1 cellular context compared by ENCODE assay signal in the genomic region with DNA sequence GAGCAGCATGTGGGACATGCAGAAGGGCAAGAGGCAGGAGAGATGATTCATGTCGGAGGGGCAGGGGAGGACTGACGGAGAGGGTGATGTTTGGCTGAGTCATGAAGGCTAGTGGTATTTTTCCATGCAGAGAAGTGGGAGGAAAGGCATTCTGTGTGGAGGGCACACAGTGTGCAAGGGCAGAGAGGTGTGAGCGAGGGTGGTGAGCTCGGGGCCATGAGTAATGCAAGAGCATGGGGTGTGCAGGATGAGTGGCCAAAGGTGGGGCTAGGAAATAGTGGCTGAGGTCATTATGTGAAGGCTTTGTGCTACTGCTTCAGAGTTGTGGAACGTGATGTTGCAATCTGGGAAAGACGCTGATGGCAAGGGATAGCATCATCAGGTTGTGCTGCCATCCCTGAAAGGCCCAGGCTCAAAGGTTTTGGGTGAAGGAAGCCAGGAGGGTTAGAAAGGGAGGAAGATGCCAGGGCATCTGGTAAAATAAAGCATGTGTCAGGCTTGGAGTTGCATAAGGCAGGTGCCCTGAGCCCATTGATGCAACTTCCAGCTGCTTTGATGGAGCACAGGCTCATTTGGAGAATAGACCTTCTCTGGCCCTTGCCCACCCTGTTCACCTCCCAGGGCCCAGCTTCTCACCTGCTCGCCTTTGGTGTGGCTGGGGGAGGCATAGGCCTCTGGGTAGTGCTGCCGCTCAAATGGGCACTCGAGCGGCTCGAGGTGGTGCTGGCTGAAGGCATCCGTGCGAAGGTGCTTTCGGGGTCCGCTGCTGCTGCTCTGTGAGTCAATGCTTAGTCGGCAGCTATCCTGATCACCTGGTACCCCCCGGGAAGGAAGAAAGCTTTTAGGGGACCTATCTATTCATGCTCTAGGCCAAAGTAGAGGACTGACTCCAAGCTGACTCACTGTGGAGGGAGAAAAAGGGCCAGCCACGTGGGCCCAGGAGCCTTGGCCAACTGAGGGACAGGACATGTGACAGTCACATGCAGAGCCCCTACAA.
TF ChIP-seq lines count a peak whose summit lies in the region.

No MANE protein-coding gene starts in this region.

TF ChIP-seq in HepG2, 621 proteins besides CTCF, POLR2A, EP300 and RAD21 (continued from another document and continues in another):
- TF ChIP-seq, protein P1, sequence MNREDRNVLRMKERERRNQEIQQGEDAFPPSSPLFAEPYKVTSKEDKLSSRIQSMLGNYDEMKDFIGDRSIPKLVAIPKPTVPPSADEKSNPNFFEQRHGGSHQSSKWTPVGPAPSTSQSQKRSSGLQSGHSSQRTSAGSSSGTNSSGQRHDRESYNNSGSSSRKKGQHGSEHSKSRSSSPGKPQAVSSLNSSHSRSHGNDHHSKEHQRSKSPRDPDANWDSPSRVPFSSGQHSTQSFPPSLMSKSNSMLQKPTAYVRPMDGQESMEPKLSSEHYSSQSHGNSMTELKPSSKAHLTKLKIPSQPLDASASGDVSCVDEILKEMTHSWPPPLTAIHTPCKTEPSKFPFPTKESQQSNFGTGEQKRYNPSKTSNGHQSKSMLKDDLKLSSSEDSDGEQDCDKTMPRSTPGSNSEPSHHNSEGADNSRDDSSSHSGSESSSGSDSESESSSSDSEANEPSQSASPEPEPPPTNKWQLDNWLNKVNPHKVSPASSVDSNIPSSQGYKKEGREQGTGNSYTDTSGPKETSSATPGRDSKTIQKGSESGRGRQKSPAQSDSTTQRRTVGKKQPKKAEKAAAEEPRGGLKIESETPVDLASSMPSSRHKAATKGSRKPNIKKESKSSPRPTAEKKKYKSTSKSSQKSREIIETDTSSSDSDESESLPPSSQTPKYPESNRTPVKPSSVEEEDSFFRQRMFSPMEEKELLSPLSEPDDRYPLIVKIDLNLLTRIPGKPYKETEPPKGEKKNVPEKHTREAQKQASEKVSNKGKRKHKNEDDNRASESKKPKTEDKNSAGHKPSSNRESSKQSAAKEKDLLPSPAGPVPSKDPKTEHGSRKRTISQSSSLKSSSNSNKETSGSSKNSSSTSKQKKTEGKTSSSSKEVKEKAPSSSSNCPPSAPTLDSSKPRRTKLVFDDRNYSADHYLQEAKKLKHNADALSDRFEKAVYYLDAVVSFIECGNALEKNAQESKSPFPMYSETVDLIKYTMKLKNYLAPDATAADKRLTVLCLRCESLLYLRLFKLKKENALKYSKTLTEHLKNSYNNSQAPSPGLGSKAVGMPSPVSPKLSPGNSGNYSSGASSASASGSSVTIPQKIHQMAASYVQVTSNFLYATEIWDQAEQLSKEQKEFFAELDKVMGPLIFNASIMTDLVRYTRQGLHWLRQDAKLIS (CRISPR knock-in tag; IDR thresholded peaks at IDR 0.05) = no peak
- no peak for TF ChIP-seq ZNF235 (CRISPR knock-in tag; IDR thresholded peaks at IDR 0.05; ENCODE audit: borderline replicate concordance)
- TF ChIP-seq, protein P2, sequence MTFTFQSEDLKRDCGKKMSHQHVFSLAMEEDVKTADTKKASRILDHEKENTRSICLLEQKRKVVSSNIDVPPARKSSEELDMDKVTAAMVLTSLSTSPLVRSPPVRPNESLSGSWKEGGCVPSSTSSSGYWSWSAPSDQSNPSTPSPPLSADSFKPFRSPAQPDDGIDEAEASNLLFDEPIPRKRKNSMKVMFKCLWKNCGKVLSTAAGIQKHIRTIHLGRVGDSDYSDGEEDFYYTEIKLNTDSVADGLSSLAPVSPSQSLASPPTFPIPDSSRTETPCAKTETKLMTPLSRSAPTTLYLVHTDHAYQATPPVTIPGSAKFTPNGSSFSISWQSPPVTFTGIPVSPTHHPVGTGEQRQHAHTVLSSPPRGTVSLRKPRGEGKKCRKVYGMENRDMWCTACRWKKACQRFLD (CRISPR knock-in tag; IDR thresholded peaks at IDR 0.05; ENCODE audit: borderline replicate concordance) = no peak
- TF ChIP-seq CCDC6 (CRISPR knock-in tag; IDR thresholded peaks at IDR 0.05) = no peak
- TF ChIP-seq, protein P3, sequence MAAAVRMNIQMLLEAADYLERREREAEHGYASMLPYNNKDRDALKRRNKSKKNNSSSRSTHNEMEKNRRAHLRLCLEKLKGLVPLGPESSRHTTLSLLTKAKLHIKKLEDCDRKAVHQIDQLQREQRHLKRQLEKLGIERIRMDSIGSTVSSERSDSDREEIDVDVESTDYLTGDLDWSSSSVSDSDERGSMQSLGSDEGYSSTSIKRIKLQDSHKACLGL (CRISPR knock-in tag; IDR thresholded peaks at IDR 0.05) = no peak
- TF ChIP-seq, protein P4, sequence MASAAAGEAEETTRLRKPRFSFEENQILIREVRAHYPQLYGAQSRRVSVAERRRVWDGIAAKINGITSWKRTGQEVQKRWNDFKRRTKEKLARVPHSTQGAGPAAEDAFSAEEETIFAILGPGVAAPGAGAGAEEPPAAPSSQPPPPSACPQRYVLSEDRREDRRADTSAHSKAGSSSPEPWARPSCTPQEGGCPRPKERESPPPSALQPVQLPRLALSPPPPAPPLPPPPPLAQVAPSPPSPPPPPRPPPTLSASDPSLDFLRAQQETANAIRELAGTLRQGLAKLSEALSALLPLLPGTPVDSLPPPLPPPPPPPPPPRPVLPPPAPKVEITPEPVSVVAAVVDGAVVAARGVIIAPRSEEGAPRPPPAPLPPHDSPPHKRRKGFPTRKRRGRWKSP (CRISPR knock-in tag; IDR thresholded peaks at IDR 0.05) = no peak
- TF ChIP-seq, protein P5, sequence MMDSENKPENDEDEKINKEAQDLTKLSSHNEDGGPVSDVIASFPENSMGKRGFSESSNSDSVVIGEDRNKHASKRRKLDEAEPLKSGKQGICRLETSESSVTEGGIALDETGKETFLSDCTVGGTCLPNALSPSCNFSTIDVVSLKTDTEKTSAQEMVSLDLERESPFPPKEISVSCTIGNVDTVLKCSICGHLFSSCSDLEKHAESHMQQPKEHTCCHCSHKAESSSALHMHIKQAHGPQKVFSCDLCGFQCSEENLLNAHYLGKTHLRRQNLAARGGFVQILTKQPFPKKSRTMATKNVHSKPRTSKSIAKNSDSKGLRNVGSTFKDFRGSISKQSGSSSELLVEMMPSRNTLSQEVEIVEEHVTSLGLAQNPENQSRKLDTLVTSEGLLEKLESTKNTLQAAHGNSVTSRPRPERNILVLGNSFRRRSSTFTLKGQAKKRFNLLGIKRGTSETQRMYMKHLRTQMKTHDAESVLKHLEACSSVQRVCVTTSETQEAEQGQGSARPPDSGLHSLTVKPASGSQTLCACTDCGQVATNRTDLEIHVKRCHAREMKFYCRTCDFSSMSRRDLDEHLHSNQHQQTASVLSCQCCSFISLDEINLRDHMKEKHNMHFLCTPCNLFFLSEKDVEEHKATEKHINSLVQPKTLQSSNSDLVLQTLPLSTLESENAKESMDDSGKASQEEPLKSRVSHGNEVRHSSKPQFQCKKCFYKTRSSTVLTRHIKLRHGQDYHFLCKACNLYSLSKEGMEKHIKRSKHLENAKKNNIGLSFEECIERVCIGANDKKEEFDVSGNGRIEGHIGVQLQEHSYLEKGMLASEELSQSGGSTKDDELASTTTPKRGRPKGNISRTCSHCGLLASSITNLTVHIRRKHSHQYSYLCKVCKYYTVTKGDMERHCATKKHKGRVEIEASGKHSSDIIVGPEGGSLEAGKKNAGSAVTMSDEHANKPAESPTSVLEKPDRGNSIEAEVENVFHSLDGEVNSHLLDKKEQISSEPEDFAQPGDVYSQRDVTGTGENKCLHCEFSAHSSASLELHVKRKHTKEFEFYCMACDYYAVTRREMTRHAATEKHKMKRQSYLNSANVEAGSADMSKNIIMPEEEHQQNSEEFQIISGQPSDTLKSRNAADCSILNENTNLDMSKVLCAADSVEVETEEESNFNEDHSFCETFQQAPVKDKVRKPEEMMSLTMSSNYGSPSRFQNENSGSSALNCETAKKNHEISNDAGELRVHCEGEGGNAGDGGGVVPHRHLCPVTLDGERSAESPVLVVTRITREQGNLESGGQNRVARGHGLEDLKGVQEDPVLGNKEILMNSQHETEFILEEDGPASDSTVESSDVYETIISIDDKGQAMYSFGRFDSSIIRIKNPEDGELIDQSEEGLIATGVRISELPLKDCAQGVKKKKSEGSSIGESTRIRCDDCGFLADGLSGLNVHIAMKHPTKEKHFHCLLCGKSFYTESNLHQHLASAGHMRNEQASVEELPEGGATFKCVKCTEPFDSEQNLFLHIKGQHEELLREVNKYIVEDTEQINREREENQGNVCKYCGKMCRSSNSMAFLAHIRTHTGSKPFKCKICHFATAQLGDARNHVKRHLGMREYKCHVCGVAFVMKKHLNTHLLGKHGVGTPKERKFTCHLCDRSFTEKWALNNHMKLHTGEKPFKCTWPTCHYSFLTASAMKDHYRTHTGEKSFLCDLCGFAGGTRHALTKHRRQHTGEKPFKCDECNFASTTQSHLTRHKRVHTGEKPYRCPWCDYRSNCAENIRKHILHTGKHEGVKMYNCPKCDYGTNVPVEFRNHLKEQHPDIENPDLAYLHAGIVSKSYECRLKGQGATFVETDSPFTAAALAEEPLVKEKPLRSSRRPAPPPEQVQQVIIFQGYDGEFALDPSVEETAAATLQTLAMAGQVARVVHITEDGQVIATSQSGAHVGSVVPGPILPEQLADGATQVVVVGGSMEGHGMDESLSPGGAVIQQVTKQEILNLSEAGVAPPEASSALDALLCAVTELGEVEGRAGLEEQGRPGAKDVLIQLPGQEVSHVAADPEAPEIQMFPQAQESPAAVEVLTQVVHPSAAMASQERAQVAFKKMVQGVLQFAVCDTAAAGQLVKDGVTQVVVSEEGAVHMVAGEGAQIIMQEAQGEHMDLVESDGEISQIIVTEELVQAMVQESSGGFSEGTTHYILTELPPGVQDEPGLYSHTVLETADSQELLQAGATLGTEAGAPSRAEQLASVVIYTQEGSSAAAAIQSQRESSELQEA (CRISPR knock-in tag; IDR thresholded peaks at IDR 0.05; ENCODE audit: not compliant biosample characterization) = no peak
- TF ChIP-seq ZNF605 (CRISPR knock-in tag; IDR thresholded peaks at IDR 0.05) = peak; percentile 67; the same call in 1 of the 2 replicates
- TF ChIP-seq CHD4 (IDR thresholded peaks at IDR 0.05; ENCODE audit: borderline replicate concordance, low read length) = no peak
- TF ChIP-seq ZNF3 (CRISPR knock-in tag; IDR thresholded peaks at IDR 0.05) = no peak
- TF ChIP-seq, protein P6, sequence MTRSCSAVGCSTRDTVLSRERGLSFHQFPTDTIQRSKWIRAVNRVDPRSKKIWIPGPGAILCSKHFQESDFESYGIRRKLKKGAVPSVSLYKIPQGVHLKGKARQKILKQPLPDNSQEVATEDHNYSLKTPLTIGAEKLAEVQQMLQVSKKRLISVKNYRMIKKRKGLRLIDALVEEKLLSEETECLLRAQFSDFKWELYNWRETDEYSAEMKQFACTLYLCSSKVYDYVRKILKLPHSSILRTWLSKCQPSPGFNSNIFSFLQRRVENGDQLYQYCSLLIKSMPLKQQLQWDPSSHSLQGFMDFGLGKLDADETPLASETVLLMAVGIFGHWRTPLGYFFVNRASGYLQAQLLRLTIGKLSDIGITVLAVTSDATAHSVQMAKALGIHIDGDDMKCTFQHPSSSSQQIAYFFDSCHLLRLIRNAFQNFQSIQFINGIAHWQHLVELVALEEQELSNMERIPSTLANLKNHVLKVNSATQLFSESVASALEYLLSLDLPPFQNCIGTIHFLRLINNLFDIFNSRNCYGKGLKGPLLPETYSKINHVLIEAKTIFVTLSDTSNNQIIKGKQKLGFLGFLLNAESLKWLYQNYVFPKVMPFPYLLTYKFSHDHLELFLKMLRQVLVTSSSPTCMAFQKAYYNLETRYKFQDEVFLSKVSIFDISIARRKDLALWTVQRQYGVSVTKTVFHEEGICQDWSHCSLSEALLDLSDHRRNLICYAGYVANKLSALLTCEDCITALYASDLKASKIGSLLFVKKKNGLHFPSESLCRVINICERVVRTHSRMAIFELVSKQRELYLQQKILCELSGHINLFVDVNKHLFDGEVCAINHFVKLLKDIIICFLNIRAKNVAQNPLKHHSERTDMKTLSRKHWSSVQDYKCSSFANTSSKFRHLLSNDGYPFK (CRISPR knock-in tag; IDR thresholded peaks at IDR 0.05; ENCODE audit: borderline replicate concordance) = no peak
- TF ChIP-seq, protein P7, sequence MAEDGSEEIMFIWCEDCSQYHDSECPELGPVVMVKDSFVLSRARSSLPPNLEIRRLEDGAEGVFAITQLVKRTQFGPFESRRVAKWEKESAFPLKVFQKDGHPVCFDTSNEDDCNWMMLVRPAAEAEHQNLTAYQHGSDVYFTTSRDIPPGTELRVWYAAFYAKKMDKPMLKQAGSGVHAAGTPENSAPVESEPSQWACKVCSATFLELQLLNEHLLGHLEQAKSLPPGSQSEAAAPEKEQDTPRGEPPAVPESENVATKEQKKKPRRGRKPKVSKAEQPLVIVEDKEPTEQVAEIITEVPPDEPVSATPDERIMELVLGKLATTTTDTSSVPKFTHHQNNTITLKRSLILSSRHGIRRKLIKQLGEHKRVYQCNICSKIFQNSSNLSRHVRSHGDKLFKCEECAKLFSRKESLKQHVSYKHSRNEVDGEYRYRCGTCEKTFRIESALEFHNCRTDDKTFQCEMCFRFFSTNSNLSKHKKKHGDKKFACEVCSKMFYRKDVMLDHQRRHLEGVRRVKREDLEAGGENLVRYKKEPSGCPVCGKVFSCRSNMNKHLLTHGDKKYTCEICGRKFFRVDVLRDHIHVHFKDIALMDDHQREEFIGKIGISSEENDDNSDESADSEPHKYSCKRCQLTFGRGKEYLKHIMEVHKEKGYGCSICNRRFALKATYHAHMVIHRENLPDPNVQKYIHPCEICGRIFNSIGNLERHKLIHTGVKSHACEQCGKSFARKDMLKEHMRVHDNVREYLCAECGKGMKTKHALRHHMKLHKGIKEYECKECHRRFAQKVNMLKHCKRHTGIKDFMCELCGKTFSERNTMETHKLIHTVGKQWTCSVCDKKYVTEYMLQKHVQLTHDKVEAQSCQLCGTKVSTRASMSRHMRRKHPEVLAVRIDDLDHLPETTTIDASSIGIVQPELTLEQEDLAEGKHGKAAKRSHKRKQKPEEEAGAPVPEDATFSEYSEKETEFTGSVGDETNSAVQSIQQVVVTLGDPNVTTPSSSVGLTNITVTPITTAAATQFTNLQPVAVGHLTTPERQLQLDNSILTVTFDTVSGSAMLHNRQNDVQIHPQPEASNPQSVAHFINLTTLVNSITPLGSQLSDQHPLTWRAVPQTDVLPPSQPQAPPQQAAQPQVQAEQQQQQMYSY (CRISPR knock-in tag; IDR thresholded peaks at IDR 0.05) = no peak
- no peak for TF ChIP-seq ZBTB1 (CRISPR knock-in tag; IDR thresholded peaks at IDR 0.05; ENCODE audit: borderline replicate concordance)
- TF ChIP-seq, protein P8, sequence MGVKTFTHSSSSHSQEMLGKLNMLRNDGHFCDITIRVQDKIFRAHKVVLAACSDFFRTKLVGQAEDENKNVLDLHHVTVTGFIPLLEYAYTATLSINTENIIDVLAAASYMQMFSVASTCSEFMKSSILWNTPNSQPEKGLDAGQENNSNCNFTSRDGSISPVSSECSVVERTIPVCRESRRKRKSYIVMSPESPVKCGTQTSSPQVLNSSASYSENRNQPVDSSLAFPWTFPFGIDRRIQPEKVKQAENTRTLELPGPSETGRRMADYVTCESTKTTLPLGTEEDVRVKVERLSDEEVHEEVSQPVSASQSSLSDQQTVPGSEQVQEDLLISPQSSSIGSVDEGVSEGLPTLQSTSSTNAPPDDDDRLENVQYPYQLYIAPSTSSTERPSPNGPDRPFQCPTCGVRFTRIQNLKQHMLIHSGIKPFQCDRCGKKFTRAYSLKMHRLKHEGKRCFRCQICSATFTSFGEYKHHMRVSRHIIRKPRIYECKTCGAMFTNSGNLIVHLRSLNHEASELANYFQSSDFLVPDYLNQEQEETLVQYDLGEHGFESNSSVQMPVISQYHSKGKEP (CRISPR knock-in tag; IDR thresholded peaks at IDR 0.05) = no peak
- peak; percentile 42; the same call in 1 of the 2 replicates for TF ChIP-seq SALL1 (CRISPR knock-in tag; IDR thresholded peaks at IDR 0.05)
- TF ChIP-seq HNRNPL (IDR thresholded peaks at IDR 0.05; ENCODE audit: low read depth, low read length) = 0 out of 2 replicates have a peak, but pooled peaks have one; percentile 55
- TF ChIP-seq ZNF17 (CRISPR knock-in tag; IDR thresholded peaks at IDR 0.05) = no peak
- peak; percentile 65; the same call in 1 of the 3 replicates for TF ChIP-seq MXI1 (IDR thresholded peaks at IDR 0.05; ENCODE audit: borderline replicate concordance, low read depth, low read length)
- no peak for TF ChIP-seq ZNF253 (CRISPR knock-in tag; IDR thresholded peaks at IDR 0.05; ENCODE audit: borderline replicate concordance)
- TF ChIP-seq NCOA5 (CRISPR knock-in tag; IDR thresholded peaks at IDR 0.05) = no peak
- TF ChIP-seq ZNF510 (CRISPR knock-in tag; IDR thresholded peaks at IDR 0.05; ENCODE audit: low read depth) = no peak
- TF ChIP-seq KDM4B (CRISPR knock-in tag; IDR thresholded peaks at IDR 0.05) = no peak
